ENCODE assay signal across 1 cellular context in genomic region chr3:67113802-67114407, GRCh38.
TF ChIP-seq lines count a peak whose summit lies in the region.

No MANE protein-coding gene starts in this region.

TF ChIP-seq in HepG2, 621 proteins besides CTCF, POLR2A, EP300 and RAD21 (continued from another document and continues in another):
- TF ChIP-seq PRDM15 (CRISPR knock-in tag; IDR thresholded peaks at IDR 0.05) (peak; percentile 67; the same call in 1 of the 2 replicates), ZNF879 (CRISPR knock-in tag; IDR thresholded peaks at IDR 0.05) (0 out of 2 replicates have a peak, but pooled peaks have one; percentile 50), MAZ (IDR thresholded peaks at IDR 0.05; ENCODE audit: borderline replicate concordance, low read depth, low read length) (no peak), MAZ (CRISPR knock-in tag; IDR thresholded peaks at IDR 0.05; ENCODE audit: low read depth) (peak; percentile 84), HOXA5 (CRISPR knock-in tag; IDR thresholded peaks at IDR 0.05) (peak; percentile 98), ATF7 (IDR thresholded peaks at IDR 0.05) (no peak), ATF7 (CRISPR knock-in tag; IDR thresholded peaks at IDR 0.05) (no peak), TSC22D2 (CRISPR knock-in tag; IDR thresholded peaks at IDR 0.05; ENCODE audit: borderline replicate concordance) (peak; percentile 99), NFYC (CRISPR knock-in tag; IDR thresholded peaks at IDR 0.05) (peak; percentile 57), ZHX2 (IDR thresholded peaks at IDR 0.05; ENCODE audit: low read depth) (no peak), ZHX2 (CRISPR knock-in tag; IDR thresholded peaks at IDR 0.05; ENCODE audit: borderline replicate concordance) (no peak; the same call in 1 of the 2 replicates), U2AF1 (optimal IDR thresholded peaks at IDR 0.05; ENCODE audit: low read depth, low read length) (no peak), RNF2 (conservative IDR thresholded peaks at IDR 0.05; ENCODE audit: low read depth) (no peak), ZNF841 (CRISPR knock-in tag; IDR thresholded peaks at IDR 0.05; ENCODE audit: borderline replicate concordance) (peak; percentile 88; the same call in 1 of the 2 replicates), NFE2L1 (CRISPR knock-in tag; IDR thresholded peaks at IDR 0.05; ENCODE audit: borderline replicate concordance) (no peak), GMEB1 (CRISPR knock-in tag; IDR thresholded peaks at IDR 0.05; ENCODE audit: borderline replicate concordance) (no peak), SNAI1 (CRISPR knock-in tag; IDR thresholded peaks at IDR 0.05; ENCODE audit: borderline replicate concordance) (peak; percentile 86; the same call in 1 of the 2 replicates), ATF3 (CRISPR knock-in tag; IDR thresholded peaks at IDR 0.05) (peak; percentile 88), CC2D1A (CRISPR knock-in tag; IDR thresholded peaks at IDR 0.05) (0 out of 2 replicates have a peak, but pooled peaks have one; percentile 62), GLMP (CRISPR knock-in tag; IDR thresholded peaks at IDR 0.05; ENCODE audit: borderline replicate concordance) (peak; percentile 77; the same call in 1 of the 2 replicates), ATF2 (CRISPR knock-in tag; IDR thresholded peaks at IDR 0.05) (peak; percentile 85), KLF11 (CRISPR knock-in tag; IDR thresholded peaks at IDR 0.05) (peak; percentile 99), TBP (CRISPR knock-in tag; IDR thresholded peaks at IDR 0.05) (no peak), ATF4 (CRISPR knock-in tag; IDR thresholded peaks at IDR 0.05) (peak in 1 of 2 experiments; percentile 64; a peak in 2 of 4 replicates), CSRNP1 (CRISPR knock-in tag; IDR thresholded peaks at IDR 0.05) (0 out of 2 replicates have a peak, but pooled peaks have one; percentile 48), ELF4 (CRISPR knock-in tag; IDR thresholded peaks at IDR 0.05; ENCODE audit: borderline replicate concordance) (0 out of 2 replicates have a peak, but pooled peaks have one; percentile 68), HDAC6 (IDR thresholded peaks at IDR 0.05; ENCODE audit: low read depth, low read length) (no peak), ZNF570 (CRISPR knock-in tag; IDR thresholded peaks at IDR 0.05; ENCODE audit: borderline replicate concordance) (no peak), SRSF4 (IDR thresholded peaks at IDR 0.05; ENCODE audit: low read depth, low read length, poor library complexity, severe bottlenecking) (no peak), ZNF75D (CRISPR knock-in tag; IDR thresholded peaks at IDR 0.05; ENCODE audit: borderline replicate concordance) (0 out of 2 replicates have a peak, but pooled peaks have one; percentile 56), ZBTB39 (CRISPR knock-in tag; IDR thresholded peaks at IDR 0.05) (no peak), GZF1 (CRISPR knock-in tag; IDR thresholded peaks at IDR 0.05) (0 out of 2 replicates have a peak, but pooled peaks have one; percentile 64), ZNF317 (CRISPR knock-in tag; IDR thresholded peaks at IDR 0.05) (peak; percentile 81; the same call in 1 of the 2 replicates), PAF1 (CRISPR knock-in tag; IDR thresholded peaks at IDR 0.05) (no peak)
